ENCODE assay signal across 8 cellular contexts in the genomic region with DNA sequence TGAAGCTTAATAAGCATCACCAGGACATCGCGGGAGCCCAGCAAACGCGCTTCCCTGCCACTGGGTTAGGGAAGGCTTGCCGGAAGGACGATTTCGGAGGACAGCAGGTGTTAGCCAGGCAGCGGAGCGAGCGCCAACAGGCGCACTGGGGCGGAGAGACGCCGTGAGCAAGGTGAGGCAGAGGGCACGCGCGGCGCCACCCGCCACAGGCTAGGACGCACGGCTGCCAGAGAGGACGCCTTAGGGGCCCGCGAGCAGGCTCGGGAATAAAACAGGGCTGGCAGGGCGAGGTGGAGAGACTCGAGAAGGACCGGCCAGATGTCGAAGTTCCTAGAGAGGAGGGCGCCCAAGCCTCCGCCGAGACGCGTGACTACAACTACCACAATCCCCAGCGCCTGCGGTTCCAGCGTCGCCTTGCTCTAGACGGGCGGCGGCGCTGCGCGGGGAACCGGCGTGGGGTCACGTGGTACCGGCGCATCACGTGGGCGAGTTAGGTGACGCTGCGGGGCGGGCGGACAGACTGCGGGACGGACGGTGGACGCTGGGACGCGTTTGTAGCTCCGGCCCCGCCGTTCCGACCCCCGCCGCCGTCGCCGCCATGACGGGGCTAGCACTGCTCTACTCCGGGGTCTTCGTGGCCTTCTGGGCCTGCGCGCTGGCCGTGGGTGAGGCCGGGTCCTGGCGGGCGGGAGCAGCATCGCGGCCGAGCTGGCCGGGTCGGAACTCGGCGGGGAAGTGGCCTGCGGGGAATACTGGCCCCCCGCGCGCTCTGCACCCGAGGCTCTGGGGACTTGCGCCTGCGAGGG. TPM values are rescaled to one million over a fixed set of nuclear protein-coding genes. Genes with fewer than 3 reads are reported as not detected.
DNase-seq lines count a peak whose midpoint lies in the region; ATAC-seq, FAIRE-seq and TF ChIP-seq lines count a peak whose summit lies in the region.

A gene (plus strand): TSS at position 518 of the 806 bp plus-strand sequence. CDS start 81 bp downstream, at position 599.

- peak; percentile 61 for ATAC-seq in HG03442 (IDR thresholded peaks at IDR 0.05; ENCODE audit: unreplicated experiment)
- ATAC-seq in activated CD4-positive, alpha-beta T cell treated with anti-CD3 and anti-CD28 coated beads for 36 hours, result peak; percentile 76

- H3K27me3 ChIP-seq in BE2C, result no peaks in the 10 kb centered on the region

- POLR2A ChIA-PET in activated CD4-positive, alpha-beta T cell treated with anti-CD3 and anti-CD28 coated beads for 36 hours (lab: Charles Lee), result interaction anchor here (0.7 to 0.9 kb wide), 2 partner anchors 10 to 325 kb away, joined by 3 read pairs; a partner anchor contains a TSS

- H3K9me3 ChIP-seq in BE2C, result no peaks in the 10 kb centered on the region

- H3K9me3 Mint-ChIP-seq in activated CD4-positive, alpha-beta T cell treated with anti-CD3 and anti-CD28 coated beads for 36 hours (ENCODE audit: low read depth), result no peaks in the 10 kb centered on the region
- H3K9me3 Mint-ChIP-seq in chondrocyte (ENCODE audit: low read depth), result no peaks in the 10 kb centered on the region

- peak within 1 kb of the TSS; percentile 81 for H3K4me3 Mint-ChIP-seq in activated CD4-positive, alpha-beta T cell treated with anti-CD3 and anti-CD28 coated beads for 36 hours
- peak within 1 kb of the TSS; percentile 92 for H3K4me3 Mint-ChIP-seq in chondrocyte (ENCODE audit: unreplicated experiment)

- CTCF ChIA-PET in activated CD4-positive, alpha-beta T cell treated with anti-CD3 and anti-CD28 coated beads for 36 hours (lab: Charles Lee), result interaction anchor here (0.5 to 1.5 kb wide), 5 partner anchors 24 to 445 kb away, joined by 3 to 6 read pairs (median 3); no protein-coding TSS in a partner anchor

- H3K4me1 Mint-ChIP-seq in activated CD4-positive, alpha-beta T cell treated with anti-CD3 and anti-CD28 coated beads for 36 hours, result peaks cover 48% of the 10 kb centered on the region
- peaks cover 53% of the 10 kb centered on the region for H3K4me1 Mint-ChIP-seq in chondrocyte (ENCODE audit: low read depth)

- DNase-seq in BE2C (peak; percentile 92), GM19239 (ENCODE audit: insufficient read length, low spot score) (peak; percentile 95), NCI-H524 (lab: John Stamatoyannopoulos, UW) (peak; percentile 85 to 94), chondrocyte (ENCODE audit: low spot score) (peak; percentile 99), kidney glomerular epithelial cell (lab: John Stamatoyannopoulos, UW) (peak; percentile 82)
- peak; percentile 99 for DNase-seq in activated CD4-positive, alpha-beta T cell treated with anti-CD3 and anti-CD28 coated beads for 36 hours
- peak; percentile 90 to 96 for DNase-seq in stimulated activated CD4-positive, alpha-beta T cell treated with anti-CD3 and anti-CD28 coated beads, Interleukin-15, amount 100 ng/mL, for 48 hours (ENCODE audit: low read depth in 2 of 2)

- no peaks in the 10 kb centered on the region for H3K27me3 Mint-ChIP-seq in activated CD4-positive, alpha-beta T cell treated with anti-CD3 and anti-CD28 coated beads for 36 hours
- H3K27me3 Mint-ChIP-seq in chondrocyte (ENCODE audit: low read depth), result no peaks in the 10 kb centered on the region

- H3K4me1 ChIP-seq in BE2C, result no peaks in the 10 kb centered on the region

- H3K36me3 Mint-ChIP-seq in activated CD4-positive, alpha-beta T cell treated with anti-CD3 and anti-CD28 coated beads for 36 hours (ENCODE audit: low read depth), result peaks cover 57% of the 10 kb centered on the region
- peaks cover 18% of the 10 kb centered on the region for H3K36me3 Mint-ChIP-seq in chondrocyte (ENCODE audit: low read depth)

- peak within 1 kb of the TSS; percentile 88 for H3K27ac Mint-ChIP-seq in activated CD4-positive, alpha-beta T cell treated with anti-CD3 and anti-CD28 coated beads for 36 hours
- peak within 1 kb of the TSS; percentile 96 for H3K27ac Mint-ChIP-seq in chondrocyte (ENCODE audit: unreplicated experiment)

- no peak for TF ChIP-seq CTCF in BE2C (IDR thresholded peaks at IDR 0.05; ENCODE audit: low read depth, low read length)
- peak; percentile 44 for TF ChIP-seq CTCF in chondrocyte (IDR thresholded peaks at IDR 0.05)

- peak within 1 kb of the TSS; percentile 80 for H3K4me3 ChIP-seq in BE2C (ENCODE audit: low read depth, low read length)

- peak; percentile 97 for FAIRE-seq in GM19239 (lab: Jason Lieb, UNC)

- intact Hi-C loops in activated CD4-positive, alpha-beta T cell treated with anti-CD3 and anti-CD28 coated beads for 36 hours (cut with DNase I, micrococcal nuclease), result loop anchor here (1.0 to 5.0 kb wide), 15 partner anchors 16 to 1518 kb away; a partner anchor contains a TSS

- H3K36me3 ChIP-seq in BE2C, result peaks cover 11% of the 10 kb centered on the region

RNA-seq across cellular contexts. Expression of the gene that starts here (rescaled TPM):
- 402 TPM for polyA plus RNA-seq in BE2C (2012; ENCODE audit: insufficient read depth, insufficient read length, low read depth)
- 10 to 100 TPM; 39.4 to 75.6 TPM for total RNA-seq in activated CD4-positive, alpha-beta T cell treated with anti-CD3 and anti-CD28 coated beads for 36 hours
- total RNA-seq in chondrocyte, result 112 to 123 TPM (median 122 TPM) in 3 replicates

Comparison
In these comparisons a context has a peak if more than half of its experiments do, and no peak if none do; other contexts are left out.
1. Peak in every context shown above with its lines: DNase-seq, ATAC-seq and H3K4me3 ChIP-seq.